Comparison of ENCODE assay signal across 34 cellular contexts in the genomic region with DNA sequence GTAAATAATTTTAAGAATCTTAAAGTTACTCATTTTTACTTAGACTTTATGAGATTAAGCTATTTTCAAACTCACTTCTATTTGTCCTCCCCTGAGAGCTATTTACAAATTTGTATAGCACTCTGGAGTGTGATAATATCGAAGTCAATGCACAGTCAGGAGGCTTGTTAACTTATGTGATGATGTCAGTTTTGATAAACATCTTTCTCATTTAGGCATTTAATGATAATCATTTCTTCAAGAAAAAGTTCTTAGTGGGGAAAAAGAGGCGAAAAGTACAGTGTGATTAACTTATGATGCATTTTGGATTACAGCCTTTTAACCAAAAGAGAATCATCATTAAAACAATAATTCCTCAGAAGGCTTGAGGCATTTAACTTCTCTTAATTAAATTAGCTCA.
"Had no signal": no experiment of that assay in that cellular context is flagged by ENCODE, and none has a peak within 500 bp of the region (broad histone marks: within the 10 kb centered on the region; RNA-seq: fewer than 3 reads in every experiment).

No MANE protein-coding gene starts in this region.

- DNase-seq: Karpas-422, Kasumi-1, MG63, MM.1S, MV-4-11, NCI-H1048, NCI-H1092, NCI-H1092 treated with DMSO at 0.1 percent for 48 hours, NCI-H1105, NCI-H1105 treated with DMSO at 0.1 percent for 48 hours, NCI-H1417, NCI-H1417 treated with DMSO at 0.1 percent for 48 hours, NCI-H1436, NCI-H1436 treated with DMSO at 0.1 percent for 48 hours, NCI-H146, NCI-H1694, NCI-H1694 treated with DMSO at 0.1 percent for 48 hours, NCI-H187, NCI-H187 treated with DMSO at 0.1 percent for 48 hours, NCI-H1930, NCI-H2029, NCI-H2029 treated with DMSO at 0.1 percent for 48 hours, NCI-H2081, NCI-H2081 treated with DMSO at 0.1 percent for 48 hours, NCI-H2107, NCI-H2171, NCI-H2171 treated with DMSO at 0.1 percent for 48 hours, NCI-H2227 treated with DMSO at 0.1 percent for 48 hours, NCI-H226, NCI-H345, NCI-H446, NCI-H446 treated with DMSO at 0.1 percent for 48 hours, NCI-H510A had no signal

- H3K4me3 ChIP-seq: MG63 had no signal

- H3K9ac ChIP-seq: KMS-11 had no signal

- H3K9me3 ChIP-seq: MG63 had no signal

- H3K36me3 ChIP-seq: MG63 had no signal

- H3K4me2 ChIP-seq: KMS-11 had no signal

- H3K27ac ChIP-seq: KMS-11 had no signal

- H3K27me3 ChIP-seq: MG63 had no signal
